8 cellular contexts compared by ENCODE assay signal in the genomic region with DNA sequence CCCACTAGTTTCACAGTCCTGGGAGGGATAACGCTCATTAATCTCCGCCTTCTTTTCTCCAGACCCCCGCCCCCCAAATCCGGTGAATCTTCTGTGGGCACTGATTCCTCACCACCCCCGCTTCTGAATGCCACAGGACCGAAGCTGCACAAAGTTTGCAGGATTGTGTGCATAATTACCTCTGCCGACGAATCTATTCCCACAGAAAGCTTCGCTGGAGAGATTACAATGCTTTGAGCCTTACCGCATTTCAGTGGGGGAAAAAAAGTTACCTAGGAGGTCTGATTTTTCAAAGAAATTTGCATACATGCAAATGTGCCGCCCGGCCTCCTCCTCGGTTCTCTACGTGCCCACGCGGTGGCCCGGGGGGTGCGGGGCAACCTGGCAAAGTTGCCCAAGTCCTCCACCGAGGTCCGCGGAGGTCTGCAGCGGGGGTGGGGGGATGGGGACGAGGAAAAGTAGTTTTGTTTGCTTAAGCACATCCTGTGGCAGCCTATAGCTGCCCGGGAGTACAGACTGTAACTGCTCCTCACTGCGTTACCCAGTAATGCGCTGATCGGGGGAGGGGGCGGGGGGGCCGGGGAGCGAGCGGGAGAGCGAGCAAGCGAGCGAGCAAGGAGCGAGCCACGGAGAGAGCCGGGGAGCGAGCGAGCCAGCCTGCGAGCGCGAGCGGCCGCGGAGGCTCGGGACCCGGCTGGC.
A peak's percentile ranks its signal among the peaks of the same experiment; 100 is the strongest.
DNase-seq lines count a peak whose midpoint lies in the region; TF ChIP-seq lines count a peak whose summit lies in the region.

No MANE protein-coding gene starts in this region.

- peaks cover 35% of the 10 kb centered on the region for H3K4me1 ChIP-seq in Loucy (ENCODE audit: insufficient read depth, low read length, poor library complexity, severe bottlenecking)

- no peaks in the 10 kb centered on the region for H3K9me2 ChIP-seq in Loucy (replicated peaks; ENCODE audit: low read depth, low read length)

- H3K9me3 ChIP-seq in Loucy (ENCODE audit: insufficient read depth, low read depth, low read length) (no peaks in the 10 kb centered on the region), WERI-Rb-1 (ENCODE audit: severe bottlenecking) (no peaks in the 10 kb centered on the region)

- H3K79me2 ChIP-seq in Loucy (ENCODE audit: insufficient read depth, low read length): no peaks in the 10 kb centered on the region

- H4K20me1 ChIP-seq in Loucy (ENCODE audit: insufficient read depth, low read length, poor library complexity, severe bottlenecking): no peaks in the 10 kb centered on the region

- H3K4me3 ChIP-seq in Loucy (ENCODE audit: low read length, poor library complexity, severe bottlenecking): peak overlapping the region; percentile 74
- peak overlapping the region; percentile 61 for H3K4me3 ChIP-seq in WERI-Rb-1 (ENCODE audit: low read depth, low read length)

- DNase-seq in CD1c-positive myeloid dendritic cell (ENCODE audit: extremely low spot score) (peak; percentile 32), WERI-Rb-1 (peak; percentile 16), caudate nucleus (lab: John Stamatoyannopoulos, UW) (peak in 24 of 61 donors; percentile 17 to 73 (median 60)), kidney tubule cell (ENCODE audit: low spot score) (peak; percentile 49), SIG-M5 (lab: John Stamatoyannopoulos, UW) (no peak), NCI-H187 (lab: John Stamatoyannopoulos, UW) (no peak)
- DNase-seq in stimulated activated CD4-positive, alpha-beta T cell treated with anti-CD3 and anti-CD28 coated beads, Interleukin-15, amount 100 ng/mL, for 24 hours: peak; percentile 71

- no peaks in the 10 kb centered on the region for H3K36me3 ChIP-seq in Loucy (ENCODE audit: insufficient read depth, low read length)
- no peaks in the 10 kb centered on the region for H3K36me3 ChIP-seq in WERI-Rb-1

- H3K27ac ChIP-seq in WERI-Rb-1 (no peak overlapping the region), caudate nucleus (ENCODE audit: low read depth, low read length) (peak overlapping the region; percentile 88)

- H3F3A ChIP-seq in Loucy (ENCODE audit: low read depth): peaks cover 5% of the 10 kb centered on the region; the same call in 1 of the 2 replicates

- TF ChIP-seq CTCF in Loucy (conservative IDR thresholded peaks at IDR 0.05; ENCODE audit: low read length) (no peak), WERI-Rb-1 (IDR thresholded peaks at IDR 0.05; ENCODE audit: low read depth, low read length) (no peak)

- H3K9ac ChIP-seq in Loucy (ENCODE audit: low read depth, low read length, poor library complexity, severe bottlenecking): peak overlapping the region; percentile 61

- H3K27me3 ChIP-seq in Loucy (ENCODE audit: insufficient read depth, low read length, poor library complexity, severe bottlenecking): no peaks in the 10 kb centered on the region
- H3K27me3 ChIP-seq in WERI-Rb-1 (ENCODE audit: insufficient read depth, low read depth, severe bottlenecking): peaks cover 27% of the 10 kb centered on the region

- H2AFZ ChIP-seq in Loucy (ENCODE audit: low read length): peak overlapping the region; percentile 94

- H3K4me2 ChIP-seq in Loucy (ENCODE audit: low read depth, low read length, poor library complexity, severe bottlenecking): peak overlapping the region; percentile 69

Comparison
In these comparisons a context has a peak if more than half of its experiments do, and no peak if none do; other contexts are left out.
1. DNase-seq: peak in CD1c-positive myeloid dendritic cell (single experiment), WERI-Rb-1 (single experiment), kidney tubule cell (single experiment) and stimulated activated CD4-positive, alpha-beta T cell treated with anti-CD3 and anti-CD28 coated beads, Interleukin-15, amount 100 ng/mL, for 24 hours (single experiment); none in SIG-M5 (single experiment) and NCI-H187 (0 of 2).